9 cellular contexts compared by ENCODE assay signal in the genomic region with DNA sequence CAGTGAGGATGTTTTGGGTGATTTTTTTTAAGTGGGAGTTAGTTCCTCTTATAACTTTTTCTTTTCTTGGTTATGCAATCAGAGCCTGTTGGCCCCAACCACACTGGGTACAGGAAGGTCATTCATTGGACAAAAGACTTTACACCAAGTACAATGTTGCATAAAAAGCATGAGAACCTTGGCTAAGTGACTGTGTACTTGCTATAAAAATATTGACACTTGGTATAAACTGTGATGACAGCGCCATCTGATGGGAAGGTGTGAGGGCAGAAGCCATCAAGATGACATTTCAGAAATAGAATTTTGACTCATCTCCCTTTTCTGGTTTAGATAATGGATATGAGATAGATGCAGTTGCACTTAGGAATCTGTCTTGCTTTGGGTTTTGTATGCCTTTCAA.
DNase-seq lines count a peak whose midpoint lies in the region; ATAC-seq, FAIRE-seq and TF ChIP-seq lines count a peak whose summit lies in the region.
"Had no signal": no experiment of that assay in that cellular context is flagged by ENCODE, and none has a peak within 500 bp of the region (broad histone marks: within the 10 kb centered on the region; RNA-seq: fewer than 3 reads in every experiment).

No MANE protein-coding gene starts in this region.

- H2BK120ac ChIP-seq in IMR-90 (ENCODE audit: low read depth, low read length): no peak overlapping the region

- TF ChIP-seq POLR2A in IMR-90 (IDR thresholded peaks at IDR 0.05; ENCODE audit: low read depth, low read length) (no peak), Peyer's patch (IDR thresholded peaks at IDR 0.05) (no peak), GM12878 (IDR thresholded peaks at IDR 0.05; ENCODE audit: low read depth, low read length) (no peak)

- H4K5ac ChIP-seq in IMR-90 (ENCODE audit: low read depth, low read length): no peak overlapping the region

- no peak overlapping the region for H3K4ac ChIP-seq in IMR-90 (ENCODE audit: low read depth, low read length)

- H3K79me1 ChIP-seq in IMR-90 (ENCODE audit: low read depth in 1 of 2, low read length in 2 of 2): no peaks in the 10 kb centered on the region

- H2BK15ac ChIP-seq in IMR-90 (ENCODE audit: low read depth, low read length): no peak overlapping the region

- no peak for FAIRE-seq in GM12878 (lab: Jason Lieb, UNC)

- H3K27ac ChIP-seq in IMR-90 (ENCODE audit: insufficient read depth, low read length) (no peak overlapping the region), Peyer's patch (no peak overlapping the region), GM12878 (ENCODE audit: control insufficient read depth, insufficient read depth) (no peak overlapping the region)
- H3K27ac ChIP-seq: skin epidermis had no signal

- dilution Hi-C loops in IMR-90 (cut with HindIII; ENCODE audit: low sequenced_read_pairs, unreplicated experiment): no loop called here

- no peak overlapping the region for H2BK5ac ChIP-seq in IMR-90 (ENCODE audit: low read depth, low read length, poor library complexity, severe bottlenecking)

- ATAC-seq in GM19043 (IDR thresholded peaks at IDR 0.05; ENCODE audit: low read depth, unreplicated experiment) (peak; percentile 47), IMR-90 (ENCODE audit: low read depth) (peak; percentile 35; the same call in 1 of the 2 replicates), GM12878 (peak; percentile 83)

- H3K9me3 ChIP-seq in IMR-90 (ENCODE audit: control insufficient read depth, insufficient read depth, low read length) (no peaks in the 10 kb centered on the region), Peyer's patch (no peaks in the 10 kb centered on the region), GM12878 (replicated peaks; ENCODE audit: control insufficient read depth, insufficient read depth, low read length) (no peaks in the 10 kb centered on the region)

- peak; percentile 54 for TF ChIP-seq CTCF in IMR-90 (conservative IDR thresholded peaks at IDR 0.05; ENCODE audit: low read depth, low read length)
- TF ChIP-seq CTCF in Peyer's patch (IDR thresholded peaks at IDR 0.05): peak in 4 of 6 experiments; percentile 38 to 76 (median 72)
- peak; percentile 56 to 71 (median 68) for TF ChIP-seq CTCF in GM12878 (IDR thresholded peaks at IDR 0.05 in 2 of 3, conservative IDR thresholded peaks at IDR 0.05 in 1 of 3; ENCODE audit: control insufficient read depth in 2 of 3, extremely low read depth in 1 of 3, insufficient read depth in 1 of 3, low read depth in 3 of 3, low read length in 3 of 3)

- BruUV-seq in IMR-90 (replicated peaks; lab: Mats Ljungman, UMichigan): no TSS peak
- BruUV-seq in GM12878 (replicated peaks; lab: Mats Ljungman, UMichigan): no TSS peak

- POLR2A ChIA-PET in IMR-90 (lab: Charles Lee; ENCODE audit: unreplicated experiment): no interaction called here
- POLR2A ChIA-PET in GM12878 (lab: Charles Lee): no interaction called here

- peak; percentile 39 for DNase-seq in COLO668 (lab: John Stamatoyannopoulos, UW; ENCODE audit: unreplicated experiment)
- DNase-seq in IMR-90: peak; percentile 36
- DNase-seq in Peyer's patch: peak in 2 of 3 donors; percentile 40 to 76
- peak; percentile 23 for DNase-seq in GM12878 (ENCODE audit: low read depth, low spot score)
- DNase-seq in kidney tubule cell (ENCODE audit: low spot score): peak; percentile 73
- DNase-seq in stimulated activated CD8-positive, alpha-beta memory T cell treated with anti-CD3 and anti-CD28 coated beads, Interleukin-4, amount 100 ng/mL, for 24 hours (ENCODE audit: low read depth): peak; percentile 2
- DNase-seq in NCI-H2171 (lab: John Stamatoyannopoulos, UW): no peak

- in situ Hi-C loops in IMR-90 (cut with MboI; ENCODE audit: low sequenced_read_pairs) (loop anchor here (25.0 kb wide), 1 partner anchor 395 kb away; no protein-coding TSS in a partner anchor), GM12878 (cut with MboI) (loop anchor here (5.0 to 10.0 kb wide), 2 partner anchors 405 to 1248 kb away; no protein-coding TSS in a partner anchor)

- no peaks in the 10 kb centered on the region for H3K9me1 ChIP-seq in IMR-90 (ENCODE audit: insufficient read depth, low read length)

- H2BK20ac ChIP-seq in IMR-90 (ENCODE audit: low read depth, low read length): no peak overlapping the region

- H2AK5ac ChIP-seq in IMR-90 (ENCODE audit: low read depth, low read length): no peak overlapping the region

- H3K18ac ChIP-seq in IMR-90 (ENCODE audit: low read depth, low read length): no peak overlapping the region

- H3K4me3 ChIP-seq in IMR-90 (ENCODE audit: insufficient read depth, low read depth, low read length) (no peak overlapping the region), Peyer's patch (no peak overlapping the region), GM12878 (no peak overlapping the region)
- H3K4me3 ChIP-seq: skin epidermis had no signal

- TF ChIP-seq RAD21 in IMR-90 (IDR thresholded peaks at IDR 0.05; ENCODE audit: low read length) (peak; percentile 64), GM12878 (IDR thresholded peaks at IDR 0.05; ENCODE audit: insufficient read depth, low read depth, low read length) (peak; percentile 79)

- SMC1A ChIA-PET in GM12878 (lab: Charles Lee; ENCODE audit: uncharacterized antibody, unreplicated experiment): interaction anchor here (3.7 kb wide), 1 partner anchor 168 kb away, joined by 46 read pairs; no protein-coding TSS in a partner anchor

- H3K56ac ChIP-seq in IMR-90 (ENCODE audit: extremely low read depth, insufficient read depth, low read length): no peak overlapping the region

- no peak overlapping the region for H3K14ac ChIP-seq in IMR-90 (replicated peaks; ENCODE audit: low read depth, low read length)

- H3K36me3 ChIP-seq in IMR-90 (ENCODE audit: control insufficient read depth, insufficient read depth, low read length) (no peaks in the 10 kb centered on the region), Peyer's patch (no peaks in the 10 kb centered on the region), GM12878 (ENCODE audit: control insufficient read depth in 2 of 2, insufficient read depth in 2 of 2, low read length in 1 of 2) (no peaks in the 10 kb centered on the region)

- no peaks in the 10 kb centered on the region for H3K79me2 ChIP-seq in GM12878 (ENCODE audit: control insufficient read depth, insufficient read depth, low read length)

- H4K91ac ChIP-seq in IMR-90 (ENCODE audit: insufficient read depth, low read depth, low read length): no peak overlapping the region

- H2AK9ac ChIP-seq in IMR-90 (replicated peaks; ENCODE audit: low read depth, low read length, poor library complexity): no peak overlapping the region

- WGBS in IMR-90 (ENCODE audit: extremely low coverage in 2 of 2, insufficient read length in 1 of 2), 2 experiments: no CpG with 5 or more reads among the region's 1 CpG
- 0% methylated on average over 1 of the region's 1 CpG for WGBS in GM12878 (ENCODE audit: insufficient coverage, insufficient replicate concordance, low lambda C conversion rate, missing lambda C conversion rate)

- no peak for TF ChIP-seq EP300 in GM12878 (IDR thresholded peaks at IDR 0.05; ENCODE audit: borderline replicate concordance in 1 of 2, control insufficient read depth in 1 of 2, low read depth in 2 of 2, low read length in 2 of 2)

- no peak overlapping the region for H4K8ac ChIP-seq in IMR-90 (ENCODE audit: low read depth in 2 of 2, low read length in 2 of 2)

- intact Hi-C loops in IMR-90 (cut with micrococcal nuclease) (loop anchor here (1.0 kb wide), 1 partner anchor 406 kb away; no protein-coding TSS in a partner anchor), GM12878 (cut with micrococcal nuclease; ENCODE audit: unreplicated experiment) (loop anchor here (1.0 to 2.0 kb wide), 3 partner anchors 126 to 406 kb away; a partner anchor contains a TSS)

- H3K27me3 ChIP-seq in IMR-90 (ENCODE audit: control insufficient read depth, insufficient read depth, low read length) (no peaks in the 10 kb centered on the region), Peyer's patch (no peaks in the 10 kb centered on the region), GM12878 (replicated peaks in 1 of 2; ENCODE audit: control insufficient read depth in 2 of 2, insufficient read depth in 2 of 2, low read length in 1 of 2) (no peaks in the 10 kb centered on the region; a peak in 1 of 4 replicates)

- H4K20me1 ChIP-seq in IMR-90 (ENCODE audit: insufficient read depth, low read length) (no peaks in the 10 kb centered on the region), GM12878 (ENCODE audit: control insufficient read depth, insufficient read depth) (no peaks in the 10 kb centered on the region)

- no peak overlapping the region for H3K23ac ChIP-seq in IMR-90 (ENCODE audit: low read depth, low read length)

- CTCF ChIA-PET in IMR-90 (lab: Yijun Ruan, JAX): no interaction called here
- CTCF ChIA-PET in GM12878 (lab: Yijun Ruan, JAX): interaction anchor here (0.7 to 5.0 kb wide), 7 partner anchors 162 to 405 kb away, joined by 3 to 38 read pairs (median 5); no protein-coding TSS in a partner anchor

- H3K4me2 ChIP-seq in IMR-90 (ENCODE audit: low read depth, low read length) (no peak overlapping the region), GM12878 (ENCODE audit: control insufficient read depth, insufficient read depth) (no peak overlapping the region)

- H3K9ac ChIP-seq in IMR-90 (ENCODE audit: low read depth, low read length) (no peak overlapping the region), GM12878 (ENCODE audit: control insufficient read depth, insufficient read depth, low read length) (no peak overlapping the region)

- RAD21 ChIA-PET in GM12878 (lab: Charles Lee; ENCODE audit: unreplicated experiment): interaction anchor here (1.2 to 2.7 kb wide), 3 partner anchors 125 to 198 kb away, joined by 3 to 14 read pairs (median 4); no protein-coding TSS in a partner anchor

- H2AFZ ChIP-seq in IMR-90 (replicated peaks; ENCODE audit: low read length, poor library complexity) (no peak overlapping the region), GM12878 (ENCODE audit: control insufficient read depth, low read depth, low read length) (no peak overlapping the region)

- no peaks in the 10 kb centered on the region for H3K4me1 ChIP-seq in IMR-90 (ENCODE audit: control insufficient read depth, insufficient read depth, low read length)
- H3K4me1 ChIP-seq in Peyer's patch: no peaks in the 10 kb centered on the region
- H3K4me1 ChIP-seq in GM12878 (ENCODE audit: control insufficient read depth, insufficient read depth, low read length): peaks cover 15% of the 10 kb centered on the region

TF ChIP-seq in IMR-90, 13 proteins besides CTCF, POLR2A, EP300 and RAD21 (continues in another document):
- TF ChIP-seq MXI1 (IDR thresholded peaks at IDR 0.05; ENCODE audit: borderline replicate concordance, low read depth, low read length) (no peak), FOS (IDR thresholded peaks at IDR 0.05; ENCODE audit: low read depth, low read length) (no peak), SMC3 (IDR thresholded peaks at IDR 0.05; ENCODE audit: low read depth, low read length) (peak; percentile 50), RCOR1 (IDR thresholded peaks at IDR 0.05; ENCODE audit: insufficient replicate concordance, low read length) (no peak)

TF ChIP-seq in GM12878, 131 proteins besides CTCF, POLR2A, EP300 and RAD21 (continues in another document):
- no peak for TF ChIP-seq ZBED1 (IDR thresholded peaks at IDR 0.05; ENCODE audit: borderline replicate concordance)
- 0 out of 2 replicates have a peak, but pooled peaks have one; percentile 15 for TF ChIP-seq YY1 (IDR thresholded peaks at IDR 0.05; ENCODE audit: low read depth, low read length)
- TF ChIP-seq MEF2A (IDR thresholded peaks at IDR 0.05; ENCODE audit: insufficient read depth, low read depth, low read length): 0 out of 2 replicates have a peak, but pooled peaks have one; percentile 11
